9 cellular contexts compared by ENCODE assay signal in genomic region chr22:46674367-46674781, GRCh38. TPM values are rescaled to one million over a fixed set of nuclear protein-coding genes. Genes with fewer than 3 reads are reported as not detected.
DNase-seq lines count a peak whose midpoint lies in the region; ATAC-seq lines count a peak whose summit lies in the region.
"Had no signal": no experiment of that assay in that cellular context is flagged by ENCODE, and none has a peak within 500 bp of the region (broad histone marks: within the 10 kb centered on the region; RNA-seq: fewer than 3 reads in every experiment).

No MANE protein-coding gene starts in this region.

- DNase-seq in Kasumi-1 (lab: John Stamatoyannopoulos, UW) = peak; percentile 93 to 94
- DNase-seq in activated T-helper 2 cell treated with anti-CD3 and anti-CD28 coated beads, Interferon-gamma antibody, Interleukin-2, Interleukin-4, amounts not matched to agents 10 μg/mL and 5 μg/mL and 100 μg/mL, durations not matched to agents 14 hours and 24 hours and 36 hours (ENCODE audit: low spot score) = peak; percentile 83
- DNase-seq in cerebellum (ENCODE audit: low spot score) = no peak
- no peak for DNase-seq in NCI-H2227 (lab: John Stamatoyannopoulos, UW; ENCODE audit: unreplicated experiment)
- DNase-seq: SJCRH30 had no signal

- no peaks in the 10 kb centered on the region for H3K9me3 ChIP-seq in mononuclear cell (ENCODE audit: low read depth, low read length)
- H3K9me3 ChIP-seq: SJCRH30 had no signal

- peak; percentile 87 for ATAC-seq in stimulated activated memory B cell treated with anti-CD40 and anti-IgM and Interleukin-4, amounts not matched to agents 10 μg/mL and 1 μg/mL and 100 μg/mL, for 72 hours
- ATAC-seq in HG03520 (IDR thresholded peaks at IDR 0.05; ENCODE audit: unreplicated experiment) (no peak), HG03175 (IDR thresholded peaks at IDR 0.05; ENCODE audit: unreplicated experiment) (no peak)

- intact Hi-C loops in activated T-helper 2 cell treated with anti-CD3 and anti-CD28 coated beads, Interferon-gamma antibody, Interleukin-2, Interleukin-4, amounts not matched to agents 10 μg/mL and 5 μg/mL and 100 μg/mL, durations not matched to agents 14 hours and 24 hours and 36 hours (cut with micrococcal nuclease) = loop anchor here (1.0 to 5.0 kb wide), 6 partner anchors 21 to 112 kb away; partner anchors contain the start of gene CERK

- peaks cover 25% of the 10 kb centered on the region for H3K4me1 ChIP-seq in mononuclear cell (ENCODE audit: insufficient read depth, low read length)

- no peaks in the 10 kb centered on the region for H3K27me3 Mint-ChIP-seq in activated T-helper 2 cell treated with anti-CD3 and anti-CD28 coated beads, Interferon-gamma antibody, Interleukin-2, Interleukin-4, amounts not matched to agents 10 μg/mL and 5 μg/mL and 100 μg/mL, durations not matched to agents 14 hours and 24 hours and 36 hours (ENCODE audit: low read depth)
- no peaks in the 10 kb centered on the region for H3K27me3 Mint-ChIP-seq in stimulated activated memory B cell treated with anti-CD40 and anti-IgM and Interleukin-4, amounts not matched to agents 10 μg/mL and 1 μg/mL and 100 μg/mL, for 72 hours

- H3K4me3 Mint-ChIP-seq in activated T-helper 2 cell treated with anti-CD3 and anti-CD28 coated beads, Interferon-gamma antibody, Interleukin-2, Interleukin-4, amounts not matched to agents 10 μg/mL and 5 μg/mL and 100 μg/mL, durations not matched to agents 14 hours and 24 hours and 36 hours (ENCODE audit: low read depth) = peak overlapping the region; percentile 77
- H3K4me3 Mint-ChIP-seq in stimulated activated memory B cell treated with anti-CD40 and anti-IgM and Interleukin-4, amounts not matched to agents 10 μg/mL and 1 μg/mL and 100 μg/mL, for 72 hours = peak overlapping the region; percentile 65

- H3K4me1 Mint-ChIP-seq in activated T-helper 2 cell treated with anti-CD3 and anti-CD28 coated beads, Interferon-gamma antibody, Interleukin-2, Interleukin-4, amounts not matched to agents 10 μg/mL and 5 μg/mL and 100 μg/mL, durations not matched to agents 14 hours and 24 hours and 36 hours (ENCODE audit: low read depth) = peaks cover 16% of the 10 kb centered on the region
- peaks cover 32% of the 10 kb centered on the region for H3K4me1 Mint-ChIP-seq in stimulated activated memory B cell treated with anti-CD40 and anti-IgM and Interleukin-4, amounts not matched to agents 10 μg/mL and 1 μg/mL and 100 μg/mL, for 72 hours

- peak overlapping the region; percentile 13 for H3K4me3 ChIP-seq in mononuclear cell (ENCODE audit: low read length)
- H3K4me3 ChIP-seq: SJCRH30 had no signal

- H3K36me3 Mint-ChIP-seq in activated T-helper 2 cell treated with anti-CD3 and anti-CD28 coated beads, Interferon-gamma antibody, Interleukin-2, Interleukin-4, amounts not matched to agents 10 μg/mL and 5 μg/mL and 100 μg/mL, durations not matched to agents 14 hours and 24 hours and 36 hours (ENCODE audit: low read depth) = peaks cover 31% of the 10 kb centered on the region
- H3K36me3 Mint-ChIP-seq in stimulated activated memory B cell treated with anti-CD40 and anti-IgM and Interleukin-4, amounts not matched to agents 10 μg/mL and 1 μg/mL and 100 μg/mL, for 72 hours = peaks cover 70% of the 10 kb centered on the region

- peak overlapping the region; percentile 95 for H3K27ac Mint-ChIP-seq in activated T-helper 2 cell treated with anti-CD3 and anti-CD28 coated beads, Interferon-gamma antibody, Interleukin-2, Interleukin-4, amounts not matched to agents 10 μg/mL and 5 μg/mL and 100 μg/mL, durations not matched to agents 14 hours and 24 hours and 36 hours
- H3K27ac Mint-ChIP-seq in stimulated activated memory B cell treated with anti-CD40 and anti-IgM and Interleukin-4, amounts not matched to agents 10 μg/mL and 1 μg/mL and 100 μg/mL, for 72 hours = peak overlapping the region; percentile 78

- no peaks in the 10 kb centered on the region for H3K27me3 ChIP-seq in mononuclear cell (ENCODE audit: insufficient read depth, low read length)
- H3K27me3 ChIP-seq: SJCRH30 had no signal

- H3K9me3 Mint-ChIP-seq in activated T-helper 2 cell treated with anti-CD3 and anti-CD28 coated beads, Interferon-gamma antibody, Interleukin-2, Interleukin-4, amounts not matched to agents 10 μg/mL and 5 μg/mL and 100 μg/mL, durations not matched to agents 14 hours and 24 hours and 36 hours = no peaks in the 10 kb centered on the region
- no peaks in the 10 kb centered on the region for H3K9me3 Mint-ChIP-seq in stimulated activated memory B cell treated with anti-CD40 and anti-IgM and Interleukin-4, amounts not matched to agents 10 μg/mL and 1 μg/mL and 100 μg/mL, for 72 hours

RNA-seq across cellular contexts. Expression of gene GRAMD4, which starts 54.2 kb away (rescaled TPM):
- total RNA-seq in activated T-helper 2 cell treated with anti-CD3 and anti-CD28 coated beads, Interferon-gamma antibody, Interleukin-2, Interleukin-4, amounts not matched to agents 10 μg/mL and 5 μg/mL and 100 μg/mL, durations not matched to agents 14 hours and 24 hours and 36 hours = 90.8 and 91.6 TPM in 2 replicates
- 11.9 TPM for total RNA-seq in mononuclear cell
- 36.7 TPM for total RNA-seq in cerebellum

Comparison
In these comparisons a context has a peak if more than half of its experiments do, and no peak if none do; other contexts are left out.
1. DNase-seq: peak in Kasumi-1 (2 of 2) and activated T-helper 2 cell treated with anti-CD3 and anti-CD28 coated beads, Interferon-gamma antibody, Interleukin-2, Interleukin-4, amounts not matched to agents 10 μg/mL and 5 μg/mL and 100 μg/mL, durations not matched to agents 14 hours and 24 hours and 36 hours (single experiment); none in cerebellum (single experiment) and NCI-H2227 (single experiment).